In genomic region chr7:29099896-29100847, GRCh38 we compare ENCODE assay signal across 27 cellular contexts. TPM values are rescaled to one million over a fixed set of nuclear protein-coding genes. Genes with fewer than 3 reads are reported as not detected.
A peak's percentile ranks its signal among the peaks of the same experiment; 100 is the strongest.
DNase-seq lines count a peak whose midpoint lies in the region; ATAC-seq, FAIRE-seq and TF ChIP-seq lines count a peak whose summit lies in the region.
"Had no signal": no experiment of that assay in that cellular context is flagged by ENCODE, and none has a peak within 500 bp of the region (broad histone marks: within the 10 kb centered on the region; RNA-seq: fewer than 3 reads in every experiment).

No MANE protein-coding gene starts in this region.

- TF ChIP-seq CTCF in left ventricle myocardium inferior (IDR thresholded peaks at IDR 0.05; ENCODE audit: borderline replicate concordance) (no peak), right atrium auricular region (IDR thresholded peaks at IDR 0.05) (no peak), natural killer cell (IDR thresholded peaks at IDR 0.05) (no peak)

- H3K27ac Mint-ChIP-seq in natural killer cell = no peak overlapping the region
- H3K27ac Mint-ChIP-seq: GM23338; natural killer cell treated with Interleukin-12 subunit alpha and Interleukin-12 subunit beta and Interleukin-15 and Interleukin-18, amount 100 ng/mL, for 72 hours had no signal

- intact Hi-C loops in left ventricle myocardium inferior (cut with micrococcal nuclease) = loop anchor here (10.0 kb wide), 1 partner anchor 145 kb away; the partner anchor contains the start of gene TRIL
- intact Hi-C loops in natural killer cell (cut with micrococcal nuclease) = no loop called here

- H4K8ac ChIP-seq in trophoblast cell (ENCODE audit: low read depth, low read length) = no peak overlapping the region

- ATAC-seq in HG02970 (IDR thresholded peaks at IDR 0.05; ENCODE audit: low FRiP score, unreplicated experiment) (no peak), natural killer cell (no peak)
- ATAC-seq: GM12878, GM23338 had no signal

- H3K4ac ChIP-seq in trophoblast cell (ENCODE audit: low read depth, low read length) = no peak overlapping the region

- H3K36me3 ChIP-seq in left ventricle myocardium inferior (no peaks in the 10 kb centered on the region), right atrium auricular region (no peaks in the 10 kb centered on the region), trophoblast cell (ENCODE audit: control insufficient read depth in 1 of 2, insufficient read depth in 2 of 2, low read length in 2 of 2) (peaks cover 0 to under 1% of the 10 kb centered on the region in 2 experiments), small intestine (ENCODE audit: control insufficient read depth in 2 of 2, insufficient read depth in 2 of 2, low read length in 2 of 2) (no peaks in the 10 kb centered on the region)
- H3K36me3 ChIP-seq: adrenal gland, cardiac muscle cell, Peyer's patch, suprapubic skin, WERI-Rb-1 had no signal

- no peak overlapping the region for H2BK120ac ChIP-seq in trophoblast cell (ENCODE audit: insufficient read depth, low read length, poor library complexity)

- H4K12ac ChIP-seq in trophoblast cell (ENCODE audit: low read depth, low read length) = no peak overlapping the region

- H3K27me3 ChIP-seq in left ventricle myocardium inferior (ENCODE audit: low read depth) (no peaks in the 10 kb centered on the region), right atrium auricular region (no peaks in the 10 kb centered on the region), trophoblast cell (ENCODE audit: insufficient read depth, low read length) (no peaks in the 10 kb centered on the region), small intestine (ENCODE audit: control insufficient read depth in 2 of 2, insufficient read depth in 2 of 2, low read length in 2 of 2) (no peaks in the 10 kb centered on the region)
- H3K27me3 ChIP-seq: adrenal gland, cardiac muscle cell, hepatocyte, Peyer's patch, suprapubic skin had no signal

- no peak overlapping the region for H3K14ac ChIP-seq in trophoblast cell (ENCODE audit: low read length)

- H3K18ac ChIP-seq in trophoblast cell (ENCODE audit: low read length) = no peak overlapping the region

- no peaks in the 10 kb centered on the region for H3K79me2 ChIP-seq in trophoblast cell (ENCODE audit: control insufficient read depth, insufficient read depth, low read length, poor library complexity)
- H3K79me2 ChIP-seq: hepatocyte had no signal

- H3K9me3 Mint-ChIP-seq in natural killer cell = no peaks in the 10 kb centered on the region
- H3K9me3 Mint-ChIP-seq: GM23338; natural killer cell treated with Interleukin-12 subunit alpha and Interleukin-12 subunit beta and Interleukin-15 and Interleukin-18, amount 100 ng/mL, for 72 hours had no signal

- H3K4me1 ChIP-seq in left ventricle myocardium inferior (peaks cover 35% of the 10 kb centered on the region), right atrium auricular region (peaks cover 0 to 13% of the 10 kb centered on the region in 2 donors), trophoblast cell (ENCODE audit: control insufficient read depth in 1 of 2, insufficient read depth in 2 of 2, low read length in 2 of 2) (peaks cover 3 to 5% of the 10 kb centered on the region in 2 experiments), small intestine (ENCODE audit: control insufficient read depth in 2 of 2, insufficient read depth in 1 of 2, low read depth in 1 of 2, low read length in 1 of 2) (no peaks in the 10 kb centered on the region)

- H2AK5ac ChIP-seq in trophoblast cell (ENCODE audit: low read length) = no peak overlapping the region

- no peak overlapping the region for H3K4me3 Mint-ChIP-seq in natural killer cell
- H3K4me3 Mint-ChIP-seq: GM23338; natural killer cell treated with Interleukin-12 subunit alpha and Interleukin-12 subunit beta and Interleukin-15 and Interleukin-18, amount 100 ng/mL, for 72 hours had no signal

- H3K27me3 Mint-ChIP-seq in natural killer cell (ENCODE audit: low read depth in 2 of 2) = no peaks in the 10 kb centered on the region
- H3K27me3 Mint-ChIP-seq: natural killer cell treated with Interleukin-12 subunit alpha and Interleukin-12 subunit beta and Interleukin-15 and Interleukin-18, amount 100 ng/mL, for 72 hours had no signal

- H2BK5ac ChIP-seq in trophoblast cell (ENCODE audit: low read depth, low read length, poor library complexity) = no peak overlapping the region

- H3K23ac ChIP-seq in trophoblast cell (ENCODE audit: low read length) = no peak overlapping the region

- WGBS in trophoblast cell (ENCODE audit: extremely low coverage, insufficient coverage, insufficient read length) = no CpG with 5 or more reads among the region's 5 CpGs
- 84 to 89% (median 88%) methylated on average over 5 of the region's 5 CpGs for WGBS in small intestine, 3 donors

- no peak for DNase-seq in left ventricle myocardium inferior
- DNase-seq in right atrium auricular region (ENCODE audit: low spot score) = no peak
- DNase-seq in kidney tubule cell (ENCODE audit: low spot score) = peak; percentile 14
- DNase-seq in trophoblast cell = peak; percentile 37 to 74
- no peak for DNase-seq in natural killer cell
- DNase-seq in small intestine = no peak
- no peak for DNase-seq in nucleus accumbens (lab: John Stamatoyannopoulos, UW)
- DNase-seq: activated CD4-positive, alpha-beta T cell treated with anti-CD3 and anti-CD28 coated beads, Interleukin-2, amount 50 U/mL, for 48 hours; activated gamma-delta T cell; adrenal gland; dermis blood vessel endothelial cell; KG1; NCI-H1930; NCI-H510A; Peyer's patch; T-helper 2 cell; WERI-Rb-1 had no signal

- H3K4me3 ChIP-seq in left ventricle myocardium inferior (no peak overlapping the region), right atrium auricular region (no peak overlapping the region), trophoblast cell (ENCODE audit: low read depth, low read length) (no peak overlapping the region), small intestine (ENCODE audit: low read depth in 1 of 2, low read length in 2 of 2) (no peak overlapping the region)
- H3K4me3 ChIP-seq: adrenal gland, cardiac muscle cell, GM12878, GM23338, hepatocyte, Peyer's patch, SK-N-MC, suprapubic skin had no signal

- no peak overlapping the region for H2AFZ ChIP-seq in trophoblast cell (ENCODE audit: insufficient read depth, low read length, poor library complexity)
- H2AFZ ChIP-seq: GM23338, hepatocyte had no signal

- no peak overlapping the region for H2BK12ac ChIP-seq in trophoblast cell (ENCODE audit: low read length)

- no peak overlapping the region for H3K9ac ChIP-seq in trophoblast cell (ENCODE audit: low read length)

- no peaks in the 10 kb centered on the region for H3K36me3 Mint-ChIP-seq in natural killer cell
- H3K36me3 Mint-ChIP-seq: natural killer cell treated with Interleukin-12 subunit alpha and Interleukin-12 subunit beta and Interleukin-15 and Interleukin-18, amount 100 ng/mL, for 72 hours had no signal

- H3K27ac ChIP-seq in left ventricle myocardium inferior (replicated peaks) (peak overlapping the region; percentile 70), right atrium auricular region (no peak overlapping the region), trophoblast cell (ENCODE audit: low read depth, low read length) (no peak overlapping the region), small intestine (ENCODE audit: low read depth in 1 of 2, low read length in 1 of 2) (no peak overlapping the region)
- H3K27ac ChIP-seq: cardiac muscle cell, hepatocyte, Peyer's patch, SK-N-MC, suprapubic skin, WERI-Rb-1 had no signal

- no peaks in the 10 kb centered on the region for H3K79me1 ChIP-seq in trophoblast cell (ENCODE audit: low read length)

- no peak overlapping the region for H3K4me2 ChIP-seq in trophoblast cell (ENCODE audit: low read length)
- H3K4me2 ChIP-seq: GM23338, hepatocyte had no signal

- FAIRE-seq in small intestine (lab: Jason Lieb, UNC) = no peak
- FAIRE-seq: endothelial cell of umbilical vein, GM12878 had no signal

- no peaks in the 10 kb centered on the region for H3K9me3 ChIP-seq in left ventricle myocardium inferior (replicated peaks)
- no peaks in the 10 kb centered on the region for H3K9me3 ChIP-seq in right atrium auricular region
- H3K9me3 ChIP-seq in trophoblast cell (ENCODE audit: insufficient read depth, low read depth, low read length) = peaks cover 2% of the 10 kb centered on the region
- no peaks in the 10 kb centered on the region for H3K9me3 ChIP-seq in small intestine (ENCODE audit: control insufficient read depth, low read depth)
- H3K9me3 ChIP-seq: adrenal gland, Peyer's patch, suprapubic skin had no signal

- H4K91ac ChIP-seq in trophoblast cell (ENCODE audit: low read depth, low read length) = no peak overlapping the region

- peaks cover 5 to 9% of the 10 kb centered on the region in 2 donors for H3K4me1 Mint-ChIP-seq in natural killer cell

RNA-seq across cellular contexts. Expression of gene CPVL, which starts 46.2 kb away (rescaled TPM):
- total RNA-seq in left ventricle myocardium inferior = 86.3 TPM
- total RNA-seq in right atrium auricular region = 10 to 100 TPM in 1 of 2 donors, 1 to 10 TPM in 1; 2.7 to 11.8 TPM
- 184 and 205 TPM in 2 replicates for polyA plus RNA-seq in trophoblast cell (2013)
- total RNA-seq in natural killer cell = 10 to 100 TPM in 1 of 3 donors, 1 to 10 TPM in 2; 4.9 to 11.6 (median 9.8) TPM
- polyA plus RNA-seq in small intestine = 10 to 100 TPM in 1 of 3 donors, 1 to 10 TPM in 2; 1.8 to 15.8 (median 6.5) TPM
- total RNA-seq: endothelial cell of umbilical vein, pulmonary artery endothelial cell had no signal
- polyA plus RNA-seq: GM12878 had no signal

Comparison
In these comparisons a context has a peak if more than half of its experiments do, and no peak if none do; other contexts are left out.
1. DNase-seq: peak in kidney tubule cell (single experiment) and trophoblast cell (2 of 2); none in left ventricle myocardium inferior (single experiment), right atrium auricular region (single experiment), natural killer cell (single experiment), small intestine (single experiment) and nucleus accumbens (0 of 56).